ENCODE assay signal across 8 cellular contexts in the genomic region with DNA sequence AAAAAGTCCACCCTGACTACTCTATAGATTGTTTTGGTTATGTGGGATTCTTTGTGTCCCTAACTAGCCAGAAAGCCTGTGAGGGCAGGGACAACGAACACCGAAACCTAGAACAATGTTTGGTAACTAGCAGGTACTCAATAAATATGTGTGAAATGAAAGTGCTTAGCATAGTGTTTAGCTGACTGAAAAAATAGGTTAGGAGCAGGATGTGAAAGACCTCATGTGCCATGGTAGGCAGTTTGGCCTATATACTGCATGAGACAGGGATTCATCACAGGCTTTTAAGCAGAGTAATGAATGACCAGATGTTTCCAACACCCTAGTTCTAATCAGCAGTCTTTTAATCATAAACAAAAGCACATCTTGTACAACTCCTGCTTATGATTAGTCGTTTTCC.
DNase-seq lines count a peak whose midpoint lies in the region; ATAC-seq and TF ChIP-seq lines count a peak whose summit lies in the region.

No MANE protein-coding gene starts in this region.

- peak overlapping the region; percentile 7 for H3K4me3 ChIP-seq in GM06990 (replicated peaks; ENCODE audit: low read depth, low read length)

- no peaks in the 10 kb centered on the region for H3K36me3 ChIP-seq in GM06990 (ENCODE audit: control insufficient read depth, insufficient read depth, low read length)

- no peaks in the 10 kb centered on the region for H3K27me3 ChIP-seq in GM06990 (replicated peaks; ENCODE audit: control insufficient read depth, insufficient read depth, low read length)

- TF ChIP-seq CTCF in GM06990 (IDR thresholded peaks at IDR 0.05; ENCODE audit: insufficient read depth, low read length, poor library complexity, severe bottlenecking) = no peak

- peak; percentile 54 for DNase-seq in GM06990 (ENCODE audit: extremely low read depth, insufficient read length)
- DNase-seq in amniotic epithelial cell (ENCODE audit: low read depth) = peak; percentile 27
- DNase-seq in AG08396 (ENCODE audit: low spot score) = no peak
- no peak for DNase-seq in NCI-H146 treated with DMSO at 0.1 percent for 48 hours (lab: John Stamatoyannopoulos, UW; ENCODE audit: unreplicated experiment)
- no peak for DNase-seq in NCI-H1436 (lab: John Stamatoyannopoulos, UW)
- DNase-seq in NCI-H748 treated with DMSO at 0.1 percent for 48 hours (lab: John Stamatoyannopoulos, UW) = no peak

- ATAC-seq in GM19372 (IDR thresholded peaks at IDR 0.05; ENCODE audit: low read depth, unreplicated experiment) = peak; percentile 54
- ATAC-seq in HG03108 (IDR thresholded peaks at IDR 0.05; ENCODE audit: unreplicated experiment) = peak; percentile 51

Comparison
In these comparisons a context has a peak if more than half of its experiments do, and no peak if none do; other contexts are left out.
1. DNase-seq: peak in GM06990 (single experiment) and amniotic epithelial cell (single experiment); none in AG08396 (single experiment), NCI-H146 treated with DMSO at 0.1 percent for 48 hours (single experiment), NCI-H1436 (single experiment) and NCI-H748 treated with DMSO at 0.1 percent for 48 hours (single experiment).